ENCODE assay signal across 14 cellular contexts in the genomic region with DNA sequence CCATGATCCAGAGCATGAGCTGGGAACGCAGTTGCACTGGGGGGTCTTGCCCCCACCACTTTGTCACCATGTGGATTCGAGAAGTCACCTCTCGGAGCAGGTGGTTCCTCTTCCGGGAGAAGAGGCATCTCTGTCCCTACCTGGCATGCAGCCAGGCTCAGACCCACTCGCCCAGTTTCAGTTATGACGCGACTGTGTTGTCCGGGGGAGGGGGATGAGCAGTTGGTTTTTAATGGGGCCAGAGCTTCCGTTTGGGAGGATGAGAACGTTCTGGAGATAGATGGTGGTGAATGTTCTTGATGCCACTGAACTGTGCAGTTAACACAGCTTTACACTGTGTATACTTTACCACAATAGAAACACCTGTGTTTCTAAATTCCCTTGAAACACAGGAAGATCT.
"Had no signal": no experiment of that assay in that cellular context is flagged by ENCODE, and none has a peak within 500 bp of the region (broad histone marks: within the 10 kb centered on the region; RNA-seq: fewer than 3 reads in every experiment).

No MANE protein-coding gene starts in this region.

- H3K9me3 ChIP-seq: body of pancreas, gastrocnemius medialis, left lung, right atrium auricular region, thyroid gland, uterus had no signal

- H3K27me3 ChIP-seq: body of pancreas, gastrocnemius medialis, left lung, right atrium auricular region, thyroid gland, uterus had no signal

- DNase-seq: activated CD4-positive, alpha-beta T cell treated with anti-CD3 and anti-CD28 coated beads, Interleukin-2, amount 50 U/mL, for 1 hour; body of pancreas; central memory CD4-positive, alpha-beta T cell; effector CD8-positive, alpha-beta T cell; gastrocnemius medialis; left lung; natural killer cell; small intestine; thyroid gland; uterus had no signal

- H3K9me3 Mint-ChIP-seq: activated naive CD4-positive, alpha-beta T cell treated with anti-CD3 and anti-CD28 coated beads, Interleukin-2, amount 50 U/mL, for 24 hours had no signal

- H3K27me3 Mint-ChIP-seq: activated naive CD4-positive, alpha-beta T cell treated with anti-CD3 and anti-CD28 coated beads, Interleukin-2, amount 50 U/mL, for 24 hours had no signal

- H3K27ac ChIP-seq: body of pancreas, coronary artery, gastrocnemius medialis, left lung, right atrium auricular region, thyroid gland, uterus had no signal

- H3K36me3 ChIP-seq: gastrocnemius medialis, left lung, right atrium auricular region, thyroid gland, uterus had no signal

- H3K27ac Mint-ChIP-seq: activated naive CD4-positive, alpha-beta T cell treated with anti-CD3 and anti-CD28 coated beads, Interleukin-2, amount 50 U/mL, for 24 hours; activated T-helper 2 cell treated with anti-CD3 and anti-CD28 coated beads, Interferon-gamma antibody, Interleukin-2, Interleukin-4, amounts not matched to agents 10 μg/mL and 5 μg/mL and 100 μg/mL, durations not matched to agents 14 hours and 24 hours and 36 hours; natural killer cell had no signal

- ATAC-seq: body of pancreas, gastrocnemius medialis, left lung, natural killer cell had no signal

- H3K4me1 Mint-ChIP-seq: activated naive CD4-positive, alpha-beta T cell treated with anti-CD3 and anti-CD28 coated beads, Interleukin-2, amount 50 U/mL, for 24 hours had no signal

- H3K4me3 ChIP-seq: body of pancreas, coronary artery, gastrocnemius medialis, left lung, right atrium auricular region, thyroid gland, uterus had no signal

- H3K4me1 ChIP-seq: body of pancreas, gastrocnemius medialis, left lung, right atrium auricular region, thyroid gland, uterus had no signal

- H3K4me3 Mint-ChIP-seq: activated naive CD4-positive, alpha-beta T cell treated with anti-CD3 and anti-CD28 coated beads, Interleukin-2, amount 50 U/mL, for 24 hours; natural killer cell had no signal

- H3K36me3 Mint-ChIP-seq: activated naive CD4-positive, alpha-beta T cell treated with anti-CD3 and anti-CD28 coated beads, Interleukin-2, amount 50 U/mL, for 24 hours; natural killer cell had no signal
